Comparison of ENCODE assay signal across 7 cellular contexts in genomic region chr18:36572135-36572856, GRCh38.
DNase-seq lines count a peak whose midpoint lies in the region; ATAC-seq and TF ChIP-seq lines count a peak whose summit lies in the region.

No MANE protein-coding gene starts in this region.

- DNase-seq in GM10248 (ENCODE audit: extremely low spot score) (peak; percentile 28), NOMO-1 treated with dmso at 0.1 percent for 144 hours (lab: John Stamatoyannopoulos, UW; ENCODE audit: unreplicated experiment) (peak; percentile 12), dermis microvascular lymphatic vessel endothelial cell (ENCODE audit: low read depth in 2 of 2) (peak; percentile 6 to 47), mesenchymal stem cell (peak; percentile 45)

- ATAC-seq in HG02678 (IDR thresholded peaks at IDR 0.05; ENCODE audit: unreplicated experiment) (peak; percentile 63), GM18870 (IDR thresholded peaks at IDR 0.05; ENCODE audit: unreplicated experiment) (no peak), HG02852 (IDR thresholded peaks at IDR 0.05; ENCODE audit: unreplicated experiment) (no peak)

- H4K8ac ChIP-seq in mesenchymal stem cell (ENCODE audit: low read length): no peak overlapping the region

- H3K27ac ChIP-seq in mesenchymal stem cell (ENCODE audit: low read length, poor library complexity, severe bottlenecking): no peak overlapping the region

- H3K4me2 ChIP-seq in mesenchymal stem cell (ENCODE audit: low read length, poor library complexity, severe bottlenecking): peak overlapping the region; percentile 7

- H4K91ac ChIP-seq in mesenchymal stem cell (ENCODE audit: low read length): no peak overlapping the region

- peaks cover 0 to 2% of the 10 kb centered on the region in 2 experiments for H3K36me3 ChIP-seq in mesenchymal stem cell (ENCODE audit: control insufficient read depth in 1 of 2, insufficient read depth in 2 of 2, low read depth in 1 of 2, low read length in 2 of 2)

- peak overlapping the region; percentile 49 for H2AK5ac ChIP-seq in mesenchymal stem cell (ENCODE audit: low read length, severe bottlenecking)

- H3K9ac ChIP-seq in mesenchymal stem cell (ENCODE audit: low read length): peak overlapping the region; percentile 46

- H3K4me3 ChIP-seq in mesenchymal stem cell (ENCODE audit: insufficient read depth in 1 of 2, low read depth in 1 of 2, low read length in 2 of 2): no peak overlapping the region

- H2BK12ac ChIP-seq in mesenchymal stem cell (ENCODE audit: low read length in 2 of 2): no peak overlapping the region

- H3K4ac ChIP-seq in mesenchymal stem cell (ENCODE audit: low read depth in 1 of 2, low read length in 2 of 2): no peak overlapping the region

- no peak overlapping the region for H3K23ac ChIP-seq in mesenchymal stem cell (ENCODE audit: low read length in 2 of 2)

- H2BK120ac ChIP-seq in mesenchymal stem cell (ENCODE audit: low read depth, low read length): no peak overlapping the region

- H3K4me1 ChIP-seq in mesenchymal stem cell (ENCODE audit: control insufficient read depth, insufficient read depth, low read depth, low read length): no peaks in the 10 kb centered on the region

- no peak overlapping the region for H2AFZ ChIP-seq in mesenchymal stem cell (ENCODE audit: low read depth, low read length)

- no peak overlapping the region for H2BK5ac ChIP-seq in mesenchymal stem cell (ENCODE audit: low read depth, low read length, poor library complexity, severe bottlenecking)

- POLR2A ChIA-PET in GM10248 (lab: Yijun Ruan, JAX): no interaction called here

- no peak overlapping the region for H2BK15ac ChIP-seq in mesenchymal stem cell (ENCODE audit: low read depth, poor library complexity, severe bottlenecking)

- H3K14ac ChIP-seq in mesenchymal stem cell (ENCODE audit: low read length in 2 of 2): no peak overlapping the region

- no peak overlapping the region for H3K18ac ChIP-seq in mesenchymal stem cell (ENCODE audit: low read depth in 1 of 2, low read length in 2 of 2)

- H3K27me3 ChIP-seq in mesenchymal stem cell (ENCODE audit: control insufficient read depth in 1 of 2, insufficient read depth in 1 of 2, low read length in 2 of 2): no peaks in the 10 kb centered on the region

- WGBS in mesenchymal stem cell: 30% methylated on average over 9 of the region's 10 CpGs

- H3K79me1 ChIP-seq in mesenchymal stem cell (replicated peaks; ENCODE audit: low read length, poor library complexity, severe bottlenecking): peaks cover 9% of the 10 kb centered on the region

- peak; percentile 69 for TF ChIP-seq CTCF in GM10248 (IDR thresholded peaks at IDR 0.05; ENCODE audit: control extremely low read depth, extremely low read depth, low read depth, missing control alignments)

- H3K9me3 ChIP-seq in mesenchymal stem cell (ENCODE audit: control insufficient read depth, low read length): no peaks in the 10 kb centered on the region

- CTCF ChIA-PET in GM10248 (lab: Yijun Ruan, JAX): interaction anchor here (1.1 to 1.9 kb wide), 5 partner anchors 10 to 477 kb away, joined by 4 to 10 read pairs (median 5); no protein-coding TSS in a partner anchor
